7 cellular contexts compared by ENCODE assay signal in genomic region chr5:124626053-124626452, GRCh38.
"Had no signal": no experiment of that assay in that cellular context is flagged by ENCODE, and none has a peak within 500 bp of the region (broad histone marks: within the 10 kb centered on the region; RNA-seq: fewer than 3 reads in every experiment).

No MANE protein-coding gene starts in this region.

- ATAC-seq: GM23338, HCT116 had no signal

- H3K4me3 ChIP-seq: GM23338, HAP-1 had no signal

- H3K9me3 Mint-ChIP-seq: GM23338 had no signal

- H3K9me3 ChIP-seq: HAP-1 had no signal

- H3K36me3 ChIP-seq: HAP-1 had no signal

- H3K36me3 Mint-ChIP-seq: IgD-negative memory B cell had no signal

- H3K4me2 ChIP-seq: GM23338 had no signal

- DNase-seq: H7, KG1 had no signal

- H2AFZ ChIP-seq: GM23338 had no signal

- H3K27ac Mint-ChIP-seq: GM23338, IgD-negative memory B cell had no signal

- FAIRE-seq: HTR-8/SVneo had no signal

- H3K4me3 Mint-ChIP-seq: GM23338, IgD-negative memory B cell had no signal
